In the genomic region with DNA sequence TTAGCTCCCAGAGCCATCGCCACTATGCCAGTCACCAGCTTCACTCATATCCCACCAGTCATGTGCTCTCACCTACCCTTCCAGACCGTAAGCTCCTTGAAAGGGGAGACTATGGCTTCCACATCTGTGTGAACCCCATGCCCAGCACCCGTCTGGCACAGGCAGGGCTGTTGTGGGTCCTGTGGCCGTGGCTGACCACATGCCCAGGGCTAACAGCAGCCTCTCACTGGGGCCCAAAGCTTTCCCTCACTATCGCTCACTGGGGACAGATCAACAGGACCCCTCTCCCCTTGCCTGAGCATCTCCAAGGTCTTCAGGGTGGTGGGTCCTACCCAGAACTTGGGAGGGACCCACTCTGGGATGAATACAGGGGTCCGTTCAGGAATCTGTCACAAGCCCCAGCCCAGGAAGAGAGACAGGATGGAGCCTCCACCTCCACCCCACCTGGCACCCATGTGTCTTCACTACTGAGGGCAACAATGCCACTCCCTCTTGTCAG, we compare ENCODE assay signal across 33 cellular contexts.
"Had no signal": no experiment of that assay in that cellular context is flagged by ENCODE, and none has a peak within 500 bp of the region (broad histone marks: within the 10 kb centered on the region; RNA-seq: fewer than 3 reads in every experiment).

No MANE protein-coding gene starts in this region.

- H3K9me3 ChIP-seq: Peyer's patch had no signal

- H3K36me3 ChIP-seq: cardiac muscle cell, Peyer's patch had no signal

- H3K4me3 Mint-ChIP-seq: activated B cell treated with CpG ODN at 0.5 μM for 24 hours; activated CD4-positive, alpha-beta memory T cell treated with anti-CD3 and anti-CD28 coated beads for 36 hours; activated naive CD8-positive, alpha-beta T cell treated with anti-CD3 and anti-CD28 coated beads for 36 hours; activated T-cell treated with anti-CD3 and anti-CD28 coated beads, Interleukin-2, amount 50 U/mL, for 72 hours; activated T-helper 17 cell treated with anti-CD3 and anti-CD28 coated beads, Interleukin-2, amount 50 U/mL, for 72 hours had no signal

- ATAC-seq: activated T-cell treated with anti-CD3 and anti-CD28 coated beads, Interleukin-2, amount 50 U/mL, for 72 hours; activated T-helper 17 cell treated with anti-CD3 and anti-CD28 coated beads, Interleukin-2, amount 50 U/mL, for 72 hours had no signal

- H3K4me1 Mint-ChIP-seq: activated B cell treated with CpG ODN at 0.5 μM for 24 hours; activated naive CD8-positive, alpha-beta T cell treated with anti-CD3 and anti-CD28 coated beads for 36 hours; activated T-helper 17 cell treated with anti-CD3 and anti-CD28 coated beads, Interleukin-2, amount 50 U/mL, for 72 hours; IgD-negative memory B cell had no signal

- H3K27ac ChIP-seq: cardiac muscle cell, Peyer's patch, VCaP had no signal

- H3K27ac Mint-ChIP-seq: activated B cell treated with CpG ODN at 0.5 μM for 24 hours; activated CD4-positive, alpha-beta memory T cell treated with anti-CD3 and anti-CD28 coated beads for 36 hours; activated naive CD8-positive, alpha-beta T cell treated with anti-CD3 and anti-CD28 coated beads for 36 hours; activated T-cell treated with anti-CD3 and anti-CD28 coated beads, Interleukin-2, amount 50 U/mL, for 72 hours; activated T-helper 17 cell treated with anti-CD3 and anti-CD28 coated beads, Interleukin-2, amount 50 U/mL, for 72 hours; IgD-negative memory B cell had no signal

- H3K4me3 ChIP-seq: cardiac muscle cell, Peyer's patch had no signal

- H3K4me1 ChIP-seq: Peyer's patch had no signal

- H3K9me3 Mint-ChIP-seq: activated B cell treated with CpG ODN at 0.5 μM for 24 hours; activated CD4-positive, alpha-beta memory T cell treated with anti-CD3 and anti-CD28 coated beads for 36 hours; activated naive CD8-positive, alpha-beta T cell treated with anti-CD3 and anti-CD28 coated beads for 36 hours; activated T-cell treated with anti-CD3 and anti-CD28 coated beads, Interleukin-2, amount 50 U/mL, for 72 hours; activated T-helper 17 cell treated with anti-CD3 and anti-CD28 coated beads, Interleukin-2, amount 50 U/mL, for 72 hours; IgD-negative memory B cell had no signal

- H3K36me3 Mint-ChIP-seq: activated CD4-positive, alpha-beta memory T cell treated with anti-CD3 and anti-CD28 coated beads for 36 hours; activated naive CD8-positive, alpha-beta T cell treated with anti-CD3 and anti-CD28 coated beads for 36 hours; IgD-negative memory B cell had no signal

- H3K27me3 ChIP-seq: cardiac muscle cell, Peyer's patch had no signal

- DNase-seq: activated B cell treated with CpG ODN at 0.5 μM for 24 hours; activated CD4-positive, alpha-beta memory T cell treated with anti-CD3 and anti-CD28 coated beads for 36 hours; activated CD4-positive, alpha-beta T cell treated with anti-CD3 and anti-CD28 coated beads for 4 hours; activated CD4-positive, alpha-beta T cell treated with anti-CD3 and anti-CD28 coated beads, Interleukin-2, amount 50 U/mL, for 1 hour; activated CD4-positive, CD25-positive, alpha-beta regulatory T cell treated with anti-CD3 and anti-CD28 coated beads, Interleukin-2, amount 50 U/mL, for 72 hours; activated effector memory CD4-positive, alpha-beta T cell treated with anti-CD3 and anti-CD28 coated beads, Interleukin-2, amount 50 U/mL, for 16 hours; activated naive CD4-positive, alpha-beta T cell; activated naive CD4-positive, alpha-beta T cell treated with anti-CD3 and anti-CD28 coated beads, Interleukin-2, amount 50 U/mL, for 16 hours; activated naive CD8-positive, alpha-beta T cell treated with anti-CD3 and anti-CD28 coated beads for 36 hours; activated T-cell treated with anti-CD3 and anti-CD28 coated beads, Interleukin-2, amount 50 U/mL, for 1 hour; activated T-cell treated with anti-CD3 and anti-CD28 coated beads, Interleukin-2, amount 50 U/mL, for 72 hours; amniotic stem cell; aorta; Karpas-422; KBM-7; NCI-H1105; NCI-H1417 treated with DMSO at 0.1 percent for 48 hours; NCI-H187 treated with DMSO at 0.1 percent for 48 hours; NCI-H2081 treated with DMSO at 0.1 percent for 48 hours; NCI-H226; NCI-H446 treated with DMSO at 0.1 percent for 48 hours; NCI-H524 treated with DMSO at 0.1 percent for 48 hours; RPMI8226; SIG-M5; SW 1271; T-helper 1 cell; T-helper 2 cell; T-helper 9 cell had no signal
